ENCODE assay signal across 7 cellular contexts in the genomic region with DNA sequence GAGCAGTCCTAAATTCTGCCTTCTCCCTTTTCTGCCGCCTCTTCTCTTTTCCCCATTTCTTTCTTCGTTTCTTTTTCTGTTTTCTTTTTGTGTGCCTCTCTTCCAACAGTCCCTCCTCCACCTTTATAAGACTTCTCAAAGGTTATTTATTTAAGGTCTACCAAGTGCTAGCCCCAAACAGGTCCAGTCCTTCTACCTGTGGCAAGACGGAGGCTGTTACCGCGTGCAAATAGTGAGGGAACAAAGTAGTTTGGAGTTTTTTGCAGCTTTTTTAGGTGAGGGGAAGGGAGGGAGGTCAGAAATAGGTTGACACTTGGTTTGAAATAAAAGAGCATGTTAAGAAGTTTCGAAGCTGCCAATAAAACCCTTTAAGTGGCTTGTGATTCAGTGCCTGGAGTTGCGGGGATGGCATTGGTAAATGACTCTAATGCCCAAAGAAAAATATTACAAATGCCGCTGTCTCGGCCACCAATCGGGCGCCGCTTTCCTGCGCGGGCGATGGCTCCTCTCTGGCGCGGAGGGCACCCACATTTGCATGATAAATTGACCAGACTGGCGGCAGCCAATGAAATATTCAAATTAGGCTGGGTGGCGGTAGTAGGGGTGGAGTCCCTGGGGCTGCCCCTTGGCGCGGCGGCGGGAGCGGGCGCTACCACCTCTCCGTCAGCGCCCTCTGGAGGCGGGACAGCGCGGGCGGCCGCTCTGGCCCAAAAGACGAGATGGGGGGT. TPM values are rescaled to one million over a fixed set of nuclear protein-coding genes. Genes with fewer than 3 reads are reported as not detected.
DNase-seq lines count a peak whose midpoint lies in the region; ATAC-seq, FAIRE-seq and TF ChIP-seq lines count a peak whose summit lies in the region.

No MANE protein-coding gene starts in this region.

- DNase-seq in T-helper 17 cell = peak; percentile 41 to 58 (median 51)
- no peak for DNase-seq in astrocyte (ENCODE audit: low read depth)
- DNase-seq in kidney epithelial cell (ENCODE audit: low read depth) = no peak
- peak; percentile 79 for DNase-seq in stimulated activated naive CD8-positive, alpha-beta T cell treated with anti-CD3 and anti-CD28 coated beads, Interleukin-15, Interleukin-2, amounts not matched to agents 100 U/mL and 50 U/mL, for 24 hours
- DNase-seq in HTR-8/SVneo (ENCODE audit: insufficient read length, low spot score) = no peak

- H3K4me1 Mint-ChIP-seq in T-helper 17 cell (peaks cover 43% of the 10 kb centered on the region), astrocyte (ENCODE audit: low read depth, unreplicated experiment) (peaks cover 24% of the 10 kb centered on the region)

- peaks cover 14% of the 10 kb centered on the region for H3K79me2 ChIP-seq in astrocyte (ENCODE audit: insufficient read depth, low read length)

- peaks cover 51% of the 10 kb centered on the region for H3K27me3 ChIP-seq in astrocyte (ENCODE audit: insufficient read depth, low read length)
- H3K27me3 ChIP-seq in kidney epithelial cell (ENCODE audit: control insufficient read depth, insufficient read depth, low read length) = peaks cover 70% of the 10 kb centered on the region

- peak overlapping the region; percentile 47 for H3K4me2 ChIP-seq in astrocyte (ENCODE audit: low read length)

- H3K4me3 Mint-ChIP-seq in T-helper 17 cell = peak overlapping the region; percentile 58
- H3K4me3 Mint-ChIP-seq in astrocyte (ENCODE audit: unreplicated experiment) = no peak overlapping the region

- H3K36me3 Mint-ChIP-seq in T-helper 17 cell (ENCODE audit: low read depth) (peaks cover 2% of the 10 kb centered on the region), astrocyte (ENCODE audit: low read depth, unreplicated experiment) (peaks cover 3% of the 10 kb centered on the region)

- no peak overlapping the region for H3K9ac ChIP-seq in astrocyte (ENCODE audit: low read length)

- H3K27me3 Mint-ChIP-seq in T-helper 17 cell = peaks cover 93% of the 10 kb centered on the region
- peaks cover 76% of the 10 kb centered on the region for H3K27me3 Mint-ChIP-seq in astrocyte (ENCODE audit: low read depth, unreplicated experiment)

- ATAC-seq in T-helper 17 cell = peak; percentile 80
- ATAC-seq in stimulated activated naive CD8-positive, alpha-beta T cell treated with anti-CD3 and anti-CD28 coated beads, Interleukin-15, Interleukin-2, amounts not matched to agents 100 U/mL and 50 U/mL, for 24 hours = peak; percentile 75
- no peak for ATAC-seq in GM19351 (IDR thresholded peaks at IDR 0.05; ENCODE audit: unreplicated experiment)
- ATAC-seq in GM21360 (IDR thresholded peaks at IDR 0.05; ENCODE audit: unreplicated experiment) = no peak

- H3K4me1 ChIP-seq in astrocyte (ENCODE audit: insufficient read depth, low read length) = peaks cover 19% of the 10 kb centered on the region

- no peak overlapping the region for H2AFZ ChIP-seq in astrocyte (ENCODE audit: low read depth, low read length)

- no peaks in the 10 kb centered on the region for H3K9me3 ChIP-seq in T-helper 17 cell (ENCODE audit: control insufficient read depth, low read length, poor library complexity, severe bottlenecking)
- H3K9me3 ChIP-seq in astrocyte (ENCODE audit: insufficient read depth, low read depth, low read length) = no peaks in the 10 kb centered on the region

- no peak for FAIRE-seq in astrocyte (lab: Jason Lieb, UNC)
- no peak for FAIRE-seq in HTR-8/SVneo (lab: Jason Lieb, UNC)

- TF ChIP-seq CTCF in astrocyte (IDR thresholded peaks at IDR 0.05; ENCODE audit: insufficient read depth, low read depth, low read length) = no peak
- peak; percentile 57 for TF ChIP-seq CTCF in kidney epithelial cell (IDR thresholded peaks at IDR 0.05; ENCODE audit: insufficient read depth, low read length, poor library complexity, severe bottlenecking)

- H3K4me3 ChIP-seq in astrocyte (ENCODE audit: insufficient read depth, low read depth, low read length) (no peak overlapping the region), kidney epithelial cell (ENCODE audit: low read depth, low read length) (no peak overlapping the region)

- H3K27ac Mint-ChIP-seq in T-helper 17 cell = no peak overlapping the region
- no peak overlapping the region for H3K27ac Mint-ChIP-seq in astrocyte (ENCODE audit: unreplicated experiment)

- no peak overlapping the region for H3K27ac ChIP-seq in astrocyte (ENCODE audit: low read depth, low read length)

- peaks cover 72% of the 10 kb centered on the region for H4K20me1 ChIP-seq in astrocyte (ENCODE audit: insufficient read depth, low read length)

- H3K36me3 ChIP-seq in astrocyte (ENCODE audit: insufficient read depth, low read length) = no peaks in the 10 kb centered on the region
- H3K36me3 ChIP-seq in kidney epithelial cell (ENCODE audit: control insufficient read depth, insufficient read depth, low read length) = no peaks in the 10 kb centered on the region

- no peaks in the 10 kb centered on the region for H3K9me3 Mint-ChIP-seq in astrocyte (ENCODE audit: unreplicated experiment)

RNA-seq across cellular contexts. Expression of a gene that starts 7.5 kb away (rescaled TPM):
- total RNA-seq in T-helper 17 cell (1 to 10 TPM in 1 of 2 donors, under 1 TPM in 1; 0.68 to 1.3 TPM), astrocyte (6.1 and 7.9 TPM in 2 replicates), kidney epithelial cell (1.8 and 2.4 TPM in 2 replicates)

Comparison
In these comparisons a context has a peak if more than half of its experiments do, and no peak if none do; other contexts are left out.
1. ATAC-seq: peak in T-helper 17 cell (single experiment) and stimulated activated naive CD8-positive, alpha-beta T cell treated with anti-CD3 and anti-CD28 coated beads, Interleukin-15, Interleukin-2, amounts not matched to agents 100 U/mL and 50 U/mL, for 24 hours (single experiment); none in GM19351 (single experiment) and GM21360 (single experiment).
2. DNase-seq: peak in T-helper 17 cell (3 of 3) and stimulated activated naive CD8-positive, alpha-beta T cell treated with anti-CD3 and anti-CD28 coated beads, Interleukin-15, Interleukin-2, amounts not matched to agents 100 U/mL and 50 U/mL, for 24 hours (single experiment); none in astrocyte (single experiment), kidney epithelial cell (single experiment) and HTR-8/SVneo (single experiment).